1 cellular context compared by ENCODE assay signal in genomic region chr20:1184638-1185315, GRCh38.
TF ChIP-seq lines count a peak whose summit lies in the region.

TMEM74B (minus strand) TSS chr20:1184981; CDS start chr20:1183801, 1,180 bp downstream.

TF ChIP-seq in HepG2, 621 proteins besides CTCF, POLR2A, EP300 and RAD21 (continued from another document and continues in another):
- TF ChIP-seq, protein P1, sequence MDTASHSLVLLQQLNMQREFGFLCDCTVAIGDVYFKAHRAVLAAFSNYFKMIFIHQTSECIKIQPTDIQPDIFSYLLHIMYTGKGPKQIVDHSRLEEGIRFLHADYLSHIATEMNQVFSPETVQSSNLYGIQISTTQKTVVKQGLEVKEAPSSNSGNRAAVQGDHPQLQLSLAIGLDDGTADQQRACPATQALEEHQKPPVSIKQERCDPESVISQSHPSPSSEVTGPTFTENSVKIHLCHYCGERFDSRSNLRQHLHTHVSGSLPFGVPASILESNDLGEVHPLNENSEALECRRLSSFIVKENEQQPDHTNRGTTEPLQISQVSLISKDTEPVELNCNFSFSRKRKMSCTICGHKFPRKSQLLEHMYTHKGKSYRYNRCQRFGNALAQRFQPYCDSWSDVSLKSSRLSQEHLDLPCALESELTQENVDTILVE (CRISPR knock-in tag; IDR thresholded peaks at IDR 0.05), result no peak
- TF ChIP-seq ZNF883 (CRISPR knock-in tag; IDR thresholded peaks at IDR 0.05; ENCODE audit: not compliant biosample characterization), result peak; percentile 37
- no peak for TF ChIP-seq RORA (CRISPR knock-in tag; IDR thresholded peaks at IDR 0.05)
- no peak for TF ChIP-seq RELA (CRISPR knock-in tag; IDR thresholded peaks at IDR 0.05)
- TF ChIP-seq ZNF33B (CRISPR knock-in tag; IDR thresholded peaks at IDR 0.05), result no peak; the same call in 1 of the 2 replicates
- no peak for TF ChIP-seq CREB1 (IDR thresholded peaks at IDR 0.05)
- TF ChIP-seq CREB1 (CRISPR knock-in tag; IDR thresholded peaks at IDR 0.05), result no peak
- peak; percentile 43; the same call in 1 of the 2 replicates for TF ChIP-seq SALL2 (CRISPR knock-in tag; IDR thresholded peaks at IDR 0.05)
- peak; percentile 17; the same call in 1 of the 2 replicates for TF ChIP-seq ZNF160 (CRISPR knock-in tag; IDR thresholded peaks at IDR 0.05)
- 0 out of 2 replicates have a peak, but pooled peaks have one; percentile 40 for TF ChIP-seq ZNF556 (CRISPR knock-in tag; IDR thresholded peaks at IDR 0.05; ENCODE audit: borderline replicate concordance)
- no peak for TF ChIP-seq ZFP1 (CRISPR knock-in tag; IDR thresholded peaks at IDR 0.05)
- TF ChIP-seq ZNF782 (CRISPR knock-in tag; IDR thresholded peaks at IDR 0.05; ENCODE audit: borderline replicate concordance), result peak; percentile 91
- TF ChIP-seq, protein P2, sequence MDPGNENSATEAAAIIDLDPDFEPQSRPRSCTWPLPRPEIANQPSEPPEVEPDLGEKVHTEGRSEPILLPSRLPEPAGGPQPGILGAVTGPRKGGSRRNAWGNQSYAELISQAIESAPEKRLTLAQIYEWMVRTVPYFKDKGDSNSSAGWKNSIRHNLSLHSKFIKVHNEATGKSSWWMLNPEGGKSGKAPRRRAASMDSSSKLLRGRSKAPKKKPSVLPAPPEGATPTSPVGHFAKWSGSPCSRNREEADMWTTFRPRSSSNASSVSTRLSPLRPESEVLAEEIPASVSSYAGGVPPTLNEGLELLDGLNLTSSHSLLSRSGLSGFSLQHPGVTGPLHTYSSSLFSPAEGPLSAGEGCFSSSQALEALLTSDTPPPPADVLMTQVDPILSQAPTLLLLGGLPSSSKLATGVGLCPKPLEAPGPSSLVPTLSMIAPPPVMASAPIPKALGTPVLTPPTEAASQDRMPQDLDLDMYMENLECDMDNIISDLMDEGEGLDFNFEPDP (CRISPR knock-in tag; conservative IDR thresholded peaks at IDR 0.05), result no peak
- 0 out of 2 replicates have a peak, but pooled peaks have one; percentile 22 for TF ChIP-seq REXO4 (CRISPR knock-in tag; IDR thresholded peaks at IDR 0.05; ENCODE audit: borderline replicate concordance)
- TF ChIP-seq MED8 (CRISPR knock-in tag; IDR thresholded peaks at IDR 0.05; ENCODE audit: insufficient replicate concordance), result no peak
- TF ChIP-seq, protein P3, sequence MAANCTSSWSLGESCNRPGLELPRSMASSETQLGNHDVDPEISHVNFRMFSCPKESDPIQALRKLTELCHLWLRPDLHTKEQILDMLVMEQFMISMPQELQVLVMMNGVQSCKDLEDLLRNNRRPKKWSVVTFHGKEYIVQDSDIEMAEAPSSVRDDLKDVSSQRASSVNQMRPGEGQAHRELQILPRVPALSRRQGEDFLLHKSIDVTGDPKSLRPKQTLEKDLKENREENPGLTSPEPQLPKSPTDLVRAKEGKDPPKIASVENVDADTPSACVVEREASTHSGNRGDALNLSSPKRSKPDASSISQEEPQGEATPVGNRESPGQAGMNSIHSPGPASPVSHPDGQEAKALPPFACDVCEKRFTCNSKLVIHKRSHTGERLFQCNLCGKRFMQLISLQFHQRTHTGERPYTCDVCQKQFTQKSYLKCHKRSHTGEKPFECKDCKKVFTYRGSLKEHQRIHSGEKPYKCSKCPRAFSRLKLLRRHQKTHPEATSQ (CRISPR knock-in tag; IDR thresholded peaks at IDR 0.05; ENCODE audit: borderline replicate concordance), result no peak
- TF ChIP-seq ZNF24 (IDR thresholded peaks at IDR 0.05), result no peak
- no peak for TF ChIP-seq ETV6 (CRISPR knock-in tag; conservative IDR thresholded peaks at IDR 0.05)
- TF ChIP-seq ZZZ3 (CRISPR knock-in tag; IDR thresholded peaks at IDR 0.05; ENCODE audit: borderline replicate concordance), result peak; percentile 65; the same call in 1 of the 2 replicates
- no peak for TF ChIP-seq U2AF2 (IDR thresholded peaks at IDR 0.05; ENCODE audit: low read depth, low read length)
- TF ChIP-seq NFKB2 (CRISPR knock-in tag; IDR thresholded peaks at IDR 0.05; ENCODE audit: borderline replicate concordance), result peak; percentile 93
- TF ChIP-seq FOXP1 (IDR thresholded peaks at IDR 0.05), result no peak
- no peak for TF ChIP-seq FOXP1 (CRISPR knock-in tag; IDR thresholded peaks at IDR 0.05)
- TF ChIP-seq, protein P4, sequence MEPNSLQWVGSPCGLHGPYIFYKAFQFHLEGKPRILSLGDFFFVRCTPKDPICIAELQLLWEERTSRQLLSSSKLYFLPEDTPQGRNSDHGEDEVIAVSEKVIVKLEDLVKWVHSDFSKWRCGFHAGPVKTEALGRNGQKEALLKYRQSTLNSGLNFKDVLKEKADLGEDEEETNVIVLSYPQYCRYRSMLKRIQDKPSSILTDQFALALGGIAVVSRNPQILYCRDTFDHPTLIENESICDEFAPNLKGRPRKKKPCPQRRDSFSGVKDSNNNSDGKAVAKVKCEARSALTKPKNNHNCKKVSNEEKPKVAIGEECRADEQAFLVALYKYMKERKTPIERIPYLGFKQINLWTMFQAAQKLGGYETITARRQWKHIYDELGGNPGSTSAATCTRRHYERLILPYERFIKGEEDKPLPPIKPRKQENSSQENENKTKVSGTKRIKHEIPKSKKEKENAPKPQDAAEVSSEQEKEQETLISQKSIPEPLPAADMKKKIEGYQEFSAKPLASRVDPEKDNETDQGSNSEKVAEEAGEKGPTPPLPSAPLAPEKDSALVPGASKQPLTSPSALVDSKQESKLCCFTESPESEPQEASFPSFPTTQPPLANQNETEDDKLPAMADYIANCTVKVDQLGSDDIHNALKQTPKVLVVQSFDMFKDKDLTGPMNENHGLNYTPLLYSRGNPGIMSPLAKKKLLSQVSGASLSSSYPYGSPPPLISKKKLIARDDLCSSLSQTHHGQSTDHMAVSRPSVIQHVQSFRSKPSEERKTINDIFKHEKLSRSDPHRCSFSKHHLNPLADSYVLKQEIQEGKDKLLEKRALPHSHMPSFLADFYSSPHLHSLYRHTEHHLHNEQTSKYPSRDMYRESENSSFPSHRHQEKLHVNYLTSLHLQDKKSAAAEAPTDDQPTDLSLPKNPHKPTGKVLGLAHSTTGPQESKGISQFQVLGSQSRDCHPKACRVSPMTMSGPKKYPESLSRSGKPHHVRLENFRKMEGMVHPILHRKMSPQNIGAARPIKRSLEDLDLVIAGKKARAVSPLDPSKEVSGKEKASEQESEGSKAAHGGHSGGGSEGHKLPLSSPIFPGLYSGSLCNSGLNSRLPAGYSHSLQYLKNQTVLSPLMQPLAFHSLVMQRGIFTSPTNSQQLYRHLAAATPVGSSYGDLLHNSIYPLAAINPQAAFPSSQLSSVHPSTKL (CRISPR knock-in tag; IDR thresholded peaks at IDR 0.05), result no peak
- TF ChIP-seq, protein P5, sequence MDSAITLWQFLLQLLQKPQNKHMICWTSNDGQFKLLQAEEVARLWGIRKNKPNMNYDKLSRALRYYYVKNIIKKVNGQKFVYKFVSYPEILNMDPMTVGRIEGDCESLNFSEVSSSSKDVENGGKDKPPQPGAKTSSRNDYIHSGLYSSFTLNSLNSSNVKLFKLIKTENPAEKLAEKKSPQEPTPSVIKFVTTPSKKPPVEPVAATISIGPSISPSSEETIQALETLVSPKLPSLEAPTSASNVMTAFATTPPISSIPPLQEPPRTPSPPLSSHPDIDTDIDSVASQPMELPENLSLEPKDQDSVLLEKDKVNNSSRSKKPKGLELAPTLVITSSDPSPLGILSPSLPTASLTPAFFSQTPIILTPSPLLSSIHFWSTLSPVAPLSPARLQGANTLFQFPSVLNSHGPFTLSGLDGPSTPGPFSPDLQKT (CRISPR knock-in tag; IDR thresholded peaks at IDR 0.05; ENCODE audit: borderline replicate concordance), result no peak
- peak; percentile 19; the same call in 1 of the 2 replicates for TF ChIP-seq MED1 (CRISPR knock-in tag; IDR thresholded peaks at IDR 0.05)
- no peak for TF ChIP-seq ADNP (CRISPR knock-in tag; IDR thresholded peaks at IDR 0.05)
- TF ChIP-seq ZNF138 (CRISPR knock-in tag; IDR thresholded peaks at IDR 0.05; ENCODE audit: low read depth), result no peak; the same call in 1 of the 2 replicates
- peak; percentile 49; the same call in 1 of the 2 replicates for TF ChIP-seq ZNF543 (CRISPR knock-in tag; IDR thresholded peaks at IDR 0.05)
- no peak for TF ChIP-seq EZH2 (conservative IDR thresholded peaks at IDR 0.05; ENCODE audit: low read depth, low read length)
- TF ChIP-seq RBFOX2 (IDR thresholded peaks at IDR 0.05; ENCODE audit: low read depth, low read length), result peak; percentile 56
- TF ChIP-seq ZNF296 (CRISPR knock-in tag; conservative IDR thresholded peaks at IDR 0.05), result 0 out of 2 replicates have a peak, but pooled peaks have one; percentile 16
- no peak for TF ChIP-seq ARNT (IDR thresholded peaks at IDR 0.05)
- 0 out of 2 replicates have a peak, but pooled peaks have one; percentile 7 for TF ChIP-seq MTERF4 (CRISPR knock-in tag; IDR thresholded peaks at IDR 0.05)
- TF ChIP-seq MTF2 (CRISPR knock-in tag; IDR thresholded peaks at IDR 0.05; ENCODE audit: borderline replicate concordance), result peak; percentile 65; the same call in 1 of the 2 replicates
- no peak for TF ChIP-seq NCOA5 (CRISPR knock-in tag; IDR thresholded peaks at IDR 0.05)
- peak; percentile 65 for TF ChIP-seq ZNF800 (CRISPR knock-in tag; IDR thresholded peaks at IDR 0.05)
- TF ChIP-seq ZNF609 (CRISPR knock-in tag; IDR thresholded peaks at IDR 0.05; ENCODE audit: borderline replicate concordance), result 0 out of 2 replicates have a peak, but pooled peaks have one; percentile 14
- peak; percentile 58; the same call in 1 of the 2 replicates for TF ChIP-seq ESRRA (CRISPR knock-in tag; IDR thresholded peaks at IDR 0.05; ENCODE audit: low read depth)
- TF ChIP-seq SMYD3 (CRISPR knock-in tag; IDR thresholded peaks at IDR 0.05), result no peak
- 0 out of 2 replicates have a peak, but pooled peaks have one; percentile 19 for TF ChIP-seq KAT8 (CRISPR knock-in tag; IDR thresholded peaks at IDR 0.05)
- TF ChIP-seq TBX2 (CRISPR knock-in tag; IDR thresholded peaks at IDR 0.05; ENCODE audit: borderline replicate concordance), result peak; percentile 33; the same call in 1 of the 2 replicates
- peak; percentile 85 for TF ChIP-seq UBTF (CRISPR knock-in tag; IDR thresholded peaks at IDR 0.05)
- TF ChIP-seq KLF6 (CRISPR knock-in tag; IDR thresholded peaks at IDR 0.05), result no peak
- TF ChIP-seq KLF11 (CRISPR knock-in tag; IDR thresholded peaks at IDR 0.05), result no peak
- TF ChIP-seq ZFAT (CRISPR knock-in tag; conservative IDR thresholded peaks at IDR 0.05), result 0 out of 2 replicates have a peak, but pooled peaks have one; percentile 48
- TF ChIP-seq ZNF720 (CRISPR knock-in tag; IDR thresholded peaks at IDR 0.05), result no peak
